Comparison of ENCODE assay signal across 29 cellular contexts in the genomic region with DNA sequence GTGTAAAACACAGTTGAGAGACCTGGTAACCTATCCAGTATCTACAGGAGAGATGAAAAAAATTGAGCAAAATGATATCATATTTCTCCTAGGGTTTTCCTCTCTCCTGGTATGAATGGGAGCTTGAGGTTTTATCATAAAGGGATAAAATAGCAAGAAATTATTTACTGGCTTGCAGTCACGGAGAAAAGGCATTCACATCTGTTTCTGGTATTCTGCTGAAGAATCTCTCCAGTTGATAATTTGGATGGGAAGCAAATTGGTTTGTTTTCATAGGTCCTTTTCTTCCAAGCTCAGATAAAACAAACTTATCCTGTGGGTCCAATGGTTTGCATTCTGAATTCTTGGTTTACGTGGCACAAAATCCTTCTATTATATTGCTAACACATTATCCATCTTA.
"Had no signal": no experiment of that assay in that cellular context is flagged by ENCODE, and none has a peak within 500 bp of the region (broad histone marks: within the 10 kb centered on the region; RNA-seq: fewer than 3 reads in every experiment).

No MANE protein-coding gene starts in this region.

- DNase-seq: activated CD4-positive, alpha-beta memory T cell treated with anti-CD3 and anti-CD28 coated beads for 36 hours; activated CD4-positive, alpha-beta T cell treated with anti-CD3 and anti-CD28 coated beads for 36 hours; activated CD4-positive, alpha-beta T cell treated with anti-CD3 and anti-CD28 coated beads, Interleukin-2, amount 10 ng/mL, durations not matched to agents 24 days and 14 days; activated CD4-positive, CD25-positive, alpha-beta regulatory T cell; activated CD4-positive, CD25-positive, alpha-beta regulatory T cell treated with anti-CD3 and anti-CD28 coated beads, Interleukin-2, amount 50 U/mL, for 72 hours; activated CD8-positive, alpha-beta memory T cell treated with anti-CD3 and anti-CD28 coated beads, Interleukin-2, amount 10 ng/mL, durations not matched to agents 7 days and 5 days; activated CD8-positive, alpha-beta memory T cell treated with anti-CD3 and anti-CD28 coated beads, Interleukin-2, amount 50 U/mL, for 4 hours; activated CD8-positive, alpha-beta T cell treated with anti-CD3 and anti-CD28 coated beads, Interleukin-2, amount 10 ng/mL, durations not matched to agents 7 days and 5 days; activated effector memory CD4-positive, alpha-beta T cell treated with anti-CD3 and anti-CD28 coated beads, Interleukin-2, amount 50 U/mL, for 16 hours; activated naive CD4-positive, alpha-beta T cell; activated naive CD4-positive, alpha-beta T cell treated with anti-CD3 and anti-CD28 coated beads, Interleukin-2, amount 10 ng/mL, durations not matched to agents 7 days and 5 days; activated naive CD8-positive, alpha-beta T cell treated with anti-CD3 and anti-CD28 coated beads, Interleukin-2, amount 10 ng/mL, durations not matched to agents 7 days and 5 days; activated T-cell treated with anti-CD3 and anti-CD28 coated beads, Interleukin-2, amount 50 U/mL, for 1 hour; activated T-cell treated with anti-CD3 and anti-CD28 coated beads, Interleukin-2, amount 50 U/mL, for 48 hours; amniotic stem cell; anterior cingulate cortex; body of pancreas; central memory CD4-positive, alpha-beta T cell; cerebellar nuclear complex; colonic mucosa; dermis blood vessel endothelial cell; effector CD4-positive, alpha-beta T cell; effector memory CD8-positive, alpha-beta T cell; erythroblast; foreskin melanocyte; T-helper 2 cell had no signal

- H3K4me1 ChIP-seq: body of pancreas, colonic mucosa, esophagus muscularis mucosa, gastroesophageal sphincter had no signal

- ATAC-seq: activated CD4-positive, alpha-beta T cell treated with anti-CD3 and anti-CD28 coated beads for 36 hours; activated CD8-positive, alpha-beta memory T cell treated with anti-CD3 and anti-CD28 coated beads, Interleukin-2, amount 10 ng/mL, durations not matched to agents 7 days and 5 days; activated CD8-positive, alpha-beta T cell treated with anti-CD3 and anti-CD28 coated beads, Interleukin-2, amount 10 ng/mL, durations not matched to agents 7 days and 5 days; activated naive CD4-positive, alpha-beta T cell treated with anti-CD3 and anti-CD28 coated beads, Interleukin-2, amount 50 U/mL, for 72 hours; body of pancreas; effector memory CD8-positive, alpha-beta T cell had no signal

- H3K27ac ChIP-seq: body of pancreas, colonic mucosa, esophagus muscularis mucosa, gastroesophageal sphincter had no signal

- H3K9me3 ChIP-seq: body of pancreas, colonic mucosa, esophagus muscularis mucosa had no signal

- H3K4me3 ChIP-seq: body of pancreas, colonic mucosa, esophagus muscularis mucosa, gastroesophageal sphincter had no signal

- H3K36me3 ChIP-seq: colonic mucosa, esophagus muscularis mucosa, gastroesophageal sphincter had no signal

- H3K27me3 ChIP-seq: body of pancreas, colonic mucosa, esophagus muscularis mucosa, gastroesophageal sphincter had no signal
